ENCODE assay signal across 22 cellular contexts in genomic region chr3:181716916-181717315, GRCh38. TPM values are rescaled to one million over a fixed set of nuclear protein-coding genes. Genes with fewer than 3 reads are reported as not detected.
DNase-seq lines count a peak whose midpoint lies in the region; ATAC-seq and TF ChIP-seq lines count a peak whose summit lies in the region.
"Had no signal": no experiment of that assay in that cellular context is flagged by ENCODE, and none has a peak within 500 bp of the region (broad histone marks: within the 10 kb centered on the region; RNA-seq: fewer than 3 reads in every experiment).

No MANE protein-coding gene starts in this region.

- H3K27ac ChIP-seq in SJSA1 (peak overlapping the region; percentile 66), temporal lobe (ENCODE audit: low read depth, low read length) (peak overlapping the region; percentile 65)
- H3K27ac ChIP-seq: 22Rv1, pancreas, skin epidermis had no signal

- H3K36me3 ChIP-seq in SJSA1: peaks cover 14% of the 10 kb centered on the region; the same call in 1 of the 2 replicates
- H3K36me3 ChIP-seq: pancreas had no signal

- ATAC-seq in HG02885 (IDR thresholded peaks at IDR 0.05; ENCODE audit: poor library complexity, unreplicated experiment): no peak
- ATAC-seq: activated CD8-positive, alpha-beta T cell treated with anti-CD3 and anti-CD28 coated beads, Interleukin-2, amount 10 ng/mL, durations not matched to agents 7 days and 5 days; pancreas had no signal

- H3K4me1 Mint-ChIP-seq in glutamatergic neuron (ENCODE audit: low read depth, unreplicated experiment) (peaks cover 14% of the 10 kb centered on the region), chondrocyte (ENCODE audit: low read depth) (peaks cover 26% of the 10 kb centered on the region)
- H3K4me1 Mint-ChIP-seq: activated naive CD8-positive, alpha-beta T cell treated with anti-CD3 and anti-CD28 coated beads, Interleukin-2, amount 10 ng/mL, durations not matched to agents 7 days and 5 days; central memory CD8-positive, alpha-beta T cell had no signal

- H3K27ac Mint-ChIP-seq in glutamatergic neuron (ENCODE audit: unreplicated experiment) (no peak overlapping the region), chondrocyte (ENCODE audit: unreplicated experiment) (no peak overlapping the region)
- H3K27ac Mint-ChIP-seq: activated CD8-positive, alpha-beta T cell treated with anti-CD3 and anti-CD28 coated beads, Interleukin-2, amount 10 ng/mL, durations not matched to agents 7 days and 5 days; activated naive CD8-positive, alpha-beta T cell treated with anti-CD3 and anti-CD28 coated beads, Interleukin-2, amount 10 ng/mL, durations not matched to agents 7 days and 5 days had no signal

- H3K4me3 Mint-ChIP-seq in glutamatergic neuron (ENCODE audit: unreplicated experiment) (peak overlapping the region; percentile 26), chondrocyte (ENCODE audit: unreplicated experiment) (no peak overlapping the region)
- H3K4me3 Mint-ChIP-seq: activated CD8-positive, alpha-beta T cell treated with anti-CD3 and anti-CD28 coated beads, Interleukin-2, amount 10 ng/mL, durations not matched to agents 7 days and 5 days; activated naive CD8-positive, alpha-beta T cell treated with anti-CD3 and anti-CD28 coated beads, Interleukin-2, amount 10 ng/mL, durations not matched to agents 7 days and 5 days; central memory CD8-positive, alpha-beta T cell had no signal

- H3K36me3 Mint-ChIP-seq in glutamatergic neuron (ENCODE audit: unreplicated experiment) (no peaks in the 10 kb centered on the region), chondrocyte (ENCODE audit: low read depth) (no peaks in the 10 kb centered on the region)

- no peak for TF ChIP-seq CTCF in glutamatergic neuron (IDR thresholded peaks at IDR 0.05; ENCODE audit: partially characterized antibody, unreplicated experiment)
- no peak for TF ChIP-seq CTCF in chondrocyte (IDR thresholded peaks at IDR 0.05)

- peaks cover 25% of the 10 kb centered on the region for H3K4me1 ChIP-seq in SJSA1 (replicated peaks)
- H3K4me1 ChIP-seq: pancreas had no signal

- H3K9me3 Mint-ChIP-seq in glutamatergic neuron (ENCODE audit: unreplicated experiment) (peaks cover 2% of the 10 kb centered on the region), chondrocyte (ENCODE audit: low read depth) (no peaks in the 10 kb centered on the region)
- H3K9me3 Mint-ChIP-seq: activated naive CD8-positive, alpha-beta T cell treated with anti-CD3 and anti-CD28 coated beads, Interleukin-2, amount 10 ng/mL, durations not matched to agents 7 days and 5 days had no signal

- DNase-seq in DMS 273 (lab: John Stamatoyannopoulos, UW; ENCODE audit: unreplicated experiment) (peak; percentile 52), DMS 273 treated with DMSO at 0.1 percent for 48 hours (lab: John Stamatoyannopoulos, UW) (no peak), SJSA1 (ENCODE audit: low read depth in 1 of 2, low spot score in 2 of 2) (peak in 1 of 2 experiments; percentile 47), glutamatergic neuron (no peak), chondrocyte (ENCODE audit: low spot score) (no peak), COLO829 (ENCODE audit: low spot score) (no peak)
- DNase-seq: activated CD8-positive, alpha-beta T cell treated with anti-CD3 and anti-CD28 coated beads, Interleukin-2, amount 10 ng/mL, durations not matched to agents 7 days and 5 days; activated naive CD8-positive, alpha-beta T cell treated with anti-CD3 and anti-CD28 coated beads, Interleukin-2, amount 10 ng/mL, durations not matched to agents 7 days and 5 days; C1 segment of cervical spinal cord; DND-41; NCI-H187; NCI-H524 treated with DMSO at 0.1 percent for 48 hours; pancreas; stimulated activated CD4-positive, alpha-beta T cell treated with anti-CD3 and anti-CD28 coated beads, Interleukin-4, amount 100 ng/mL, for 24 hours; stimulated activated CD8-positive, alpha-beta memory T cell treated with anti-CD3 and anti-CD28 coated beads, Interleukin-4, amount 100 ng/mL, for 48 hours had no signal

- H3K27me3 Mint-ChIP-seq in glutamatergic neuron (ENCODE audit: unreplicated experiment): peaks cover 6% of the 10 kb centered on the region
- H3K27me3 Mint-ChIP-seq in chondrocyte (ENCODE audit: low read depth): peaks cover 76% of the 10 kb centered on the region

- H3K4me3 ChIP-seq in SJSA1: peak overlapping the region; percentile 77
- H3K4me3 ChIP-seq: pancreas, skin epidermis had no signal

- no peaks in the 10 kb centered on the region for H3K27me3 ChIP-seq in SJSA1 (replicated peaks)

- no peaks in the 10 kb centered on the region for H3K9me3 ChIP-seq in SJSA1 (replicated peaks)
- H3K9me3 ChIP-seq: pancreas had no signal

RNA-seq across cellular contexts. Expression of gene SOX2, which starts 5.2 kb away (rescaled TPM):
- total RNA-seq in SJSA1 (2014; rRNA removed; shearing (Covaris generic)): 25.6 and 26.8 TPM in 2 replicates
- total RNA-seq in glutamatergic neuron (ENCODE audit: unreplicated experiment) (23.5 TPM), temporal lobe (72.0 TPM), chondrocyte (0.79 to 3.3 TPM (median 1.3 TPM) in 3 replicates)
- total RNA-seq: activated CD8-positive, alpha-beta T cell treated with anti-CD3 and anti-CD28 coated beads, Interleukin-2, amount 10 ng/mL, durations not matched to agents 7 days and 5 days; activated naive CD8-positive, alpha-beta T cell treated with anti-CD3 and anti-CD28 coated beads, Interleukin-2, amount 10 ng/mL, durations not matched to agents 7 days and 5 days; LHCN-M2; liver had no signal
